In the genomic region with DNA sequence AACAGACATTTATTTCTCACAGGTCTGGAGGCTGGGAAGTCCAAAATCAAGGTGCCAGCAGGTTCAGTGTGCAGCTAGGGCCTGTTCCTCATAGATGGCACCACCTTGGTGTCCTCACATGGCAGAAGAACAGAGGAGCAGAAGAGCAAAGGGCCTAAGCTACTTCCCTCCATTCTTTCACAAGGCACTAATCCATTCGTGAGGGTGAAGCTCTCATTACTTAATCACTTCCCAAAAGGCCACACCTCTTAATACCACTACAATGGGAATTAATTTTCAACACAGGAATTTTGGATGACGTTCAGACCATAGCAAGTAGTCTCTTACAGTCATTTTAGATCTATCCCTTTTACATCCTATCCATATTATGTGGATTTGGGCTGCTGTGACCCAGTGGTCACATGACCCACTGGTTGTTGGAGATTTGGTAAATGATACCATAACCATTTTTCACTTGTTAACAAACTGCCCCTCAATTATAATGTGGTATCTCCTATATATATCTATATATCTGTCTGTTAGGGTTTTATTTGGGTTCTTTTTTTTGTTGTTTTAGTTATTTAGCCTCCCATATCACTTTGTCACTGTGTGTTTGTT, we compare ENCODE assay signal across 20 cellular contexts.
"Had no signal": no experiment of that assay in that cellular context is flagged by ENCODE, and none has a peak within 500 bp of the region (broad histone marks: within the 10 kb centered on the region; RNA-seq: fewer than 3 reads in every experiment).

No MANE protein-coding gene starts in this region.

- H3K27ac ChIP-seq: ascending aorta, breast epithelium, heart right ventricle, left lung, psoas muscle, skin epidermis, thoracic aorta had no signal

- H3K4me3 Mint-ChIP-seq: activated CD4-positive, alpha-beta T cell treated with anti-CD3 and anti-CD28 coated beads, Interleukin-2, amount 10 ng/mL, durations not matched to agents 7 days and 5 days; activated CD8-positive, alpha-beta T cell treated with anti-CD3 and anti-CD28 coated beads, Interleukin-2, amount 10 ng/mL, durations not matched to agents 7 days and 5 days; activated naive CD4-positive, alpha-beta T cell treated with anti-CD3 and anti-CD28 coated beads, Interleukin-2, amount 10 ng/mL, durations not matched to agents 7 days and 5 days; activated T-cell treated with anti-CD3 and anti-CD28 coated beads, Interleukin-2, amount 50 U/mL, for 4 hours; neural crest cell; stimulated activated effector memory CD8-positive, alpha-beta T cell treated with anti-CD3 and anti-CD28 coated beads, Interleukin-12 subunit alpha, Interleukin-12 subunit beta, amount 100 ng/mL, for 72 hours; T-cell had no signal

- H3K36me3 Mint-ChIP-seq: activated naive CD4-positive, alpha-beta T cell treated with anti-CD3 and anti-CD28 coated beads, Interleukin-2, amount 10 ng/mL, durations not matched to agents 7 days and 5 days; stimulated activated effector memory CD8-positive, alpha-beta T cell treated with anti-CD3 and anti-CD28 coated beads, Interleukin-12 subunit alpha, Interleukin-12 subunit beta, amount 100 ng/mL, for 72 hours had no signal

- H3K27ac Mint-ChIP-seq: activated CD4-positive, alpha-beta T cell treated with anti-CD3 and anti-CD28 coated beads, Interleukin-2, amount 10 ng/mL, durations not matched to agents 7 days and 5 days; activated CD8-positive, alpha-beta T cell treated with anti-CD3 and anti-CD28 coated beads, Interleukin-2, amount 10 ng/mL, durations not matched to agents 7 days and 5 days; activated naive CD4-positive, alpha-beta T cell treated with anti-CD3 and anti-CD28 coated beads, Interleukin-2, amount 10 ng/mL, durations not matched to agents 7 days and 5 days; stimulated activated effector memory CD8-positive, alpha-beta T cell treated with anti-CD3 and anti-CD28 coated beads, Interleukin-12 subunit alpha, Interleukin-12 subunit beta, amount 100 ng/mL, for 72 hours; T-cell had no signal

- H3K4me3 ChIP-seq: ascending aorta, breast epithelium, heart right ventricle, left lung, psoas muscle, skin epidermis, thoracic aorta had no signal

- H3K9me3 ChIP-seq: ascending aorta, breast epithelium, left lung, psoas muscle, thoracic aorta had no signal

- H3K4me1 Mint-ChIP-seq: neural crest cell had no signal

- H3K4me1 ChIP-seq: ascending aorta, breast epithelium, left lung had no signal

- H3K27me3 ChIP-seq: ascending aorta, breast epithelium, heart right ventricle, left lung had no signal

- H3K36me3 ChIP-seq: ascending aorta, breast epithelium, heart right ventricle, left lung, thoracic aorta had no signal

- H3K9me3 Mint-ChIP-seq: activated CD4-positive, alpha-beta T cell treated with anti-CD3 and anti-CD28 coated beads, Interleukin-2, amount 10 ng/mL, durations not matched to agents 7 days and 5 days; activated naive CD4-positive, alpha-beta T cell treated with anti-CD3 and anti-CD28 coated beads, Interleukin-2, amount 10 ng/mL, durations not matched to agents 7 days and 5 days; activated T-cell treated with anti-CD3 and anti-CD28 coated beads, Interleukin-2, amount 50 U/mL, for 4 hours; stimulated activated effector memory CD8-positive, alpha-beta T cell treated with anti-CD3 and anti-CD28 coated beads, Interleukin-12 subunit alpha, Interleukin-12 subunit beta, amount 100 ng/mL, for 72 hours; T-cell had no signal

- H3K27me3 Mint-ChIP-seq: activated CD4-positive, alpha-beta T cell treated with anti-CD3 and anti-CD28 coated beads, Interleukin-2, amount 10 ng/mL, durations not matched to agents 7 days and 5 days; activated naive CD4-positive, alpha-beta T cell treated with anti-CD3 and anti-CD28 coated beads, Interleukin-2, amount 10 ng/mL, durations not matched to agents 7 days and 5 days; T-cell had no signal

- ATAC-seq: activated CD8-positive, alpha-beta T cell treated with anti-CD3 and anti-CD28 coated beads, Interleukin-2, amount 10 ng/mL, durations not matched to agents 7 days and 5 days; activated T-cell treated with anti-CD3 and anti-CD28 coated beads, Interleukin-2, amount 50 U/mL, for 4 hours; heart right ventricle; left lung; psoas muscle; right cardiac atrium; T-cell had no signal

- DNase-seq: activated CD4-positive, alpha-beta T cell treated with anti-CD3 and anti-CD28 coated beads, Interleukin-2, amount 10 ng/mL, durations not matched to agents 7 days and 5 days; activated CD8-positive, alpha-beta T cell treated with anti-CD3 and anti-CD28 coated beads, Interleukin-2, amount 10 ng/mL, durations not matched to agents 7 days and 5 days; activated naive CD4-positive, alpha-beta T cell treated with anti-CD3 and anti-CD28 coated beads, Interleukin-2, amount 10 ng/mL, durations not matched to agents 7 days and 5 days; activated T-cell treated with anti-CD3 and anti-CD28 coated beads, Interleukin-2, amount 50 U/mL, for 4 hours; cerebellar nuclear complex; cortex of kidney; effector CD4-positive, alpha-beta T cell; heart right ventricle; left lung; psoas muscle; right cardiac atrium; stimulated activated CD4-positive, alpha-beta T cell treated with anti-CD3 and anti-CD28 coated beads, Interleukin-4, amount 100 ng/mL, for 24 hours; T-cell; T-helper 9 cell had no signal
